In the genomic region with DNA sequence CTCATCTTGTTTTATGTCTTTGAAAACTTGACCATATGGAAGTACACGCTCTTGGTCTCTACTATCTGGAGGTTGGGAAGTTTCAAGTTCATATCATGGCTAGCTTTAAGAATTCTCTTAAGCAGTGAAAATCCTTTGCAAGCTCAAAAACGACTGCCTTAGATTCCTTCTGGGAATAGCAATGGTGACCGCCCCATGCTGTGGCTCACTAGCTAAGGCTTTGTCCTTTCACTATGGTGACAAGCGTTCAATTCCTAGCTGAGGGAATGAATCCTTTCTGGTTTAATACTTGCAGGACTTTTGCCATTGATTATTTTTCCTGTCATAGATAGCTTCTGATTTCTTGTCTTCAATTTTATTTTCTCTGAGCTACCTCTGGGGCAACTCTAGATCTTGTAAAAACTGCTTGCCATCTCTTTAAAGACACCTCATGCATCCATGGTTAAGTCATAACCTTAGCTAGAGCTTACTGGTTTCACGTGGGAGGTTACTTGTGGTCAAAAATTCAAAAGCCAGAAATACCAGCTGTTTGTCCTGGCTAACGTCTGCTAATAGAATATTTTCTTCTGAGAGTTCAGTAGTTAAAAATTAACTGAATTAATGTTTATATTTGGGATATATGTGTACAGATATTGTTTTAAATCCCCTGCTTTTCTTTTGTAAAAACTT, we compare ENCODE assay signal across 1 cellular context.
TF ChIP-seq lines count a peak whose summit lies in the region.

No MANE protein-coding gene starts in this region.

TF ChIP-seq in WTC11, 78 proteins besides CTCF, POLR2A, EP300 and RAD21 (continued from another document):
- TF ChIP-seq, protein P1, sequence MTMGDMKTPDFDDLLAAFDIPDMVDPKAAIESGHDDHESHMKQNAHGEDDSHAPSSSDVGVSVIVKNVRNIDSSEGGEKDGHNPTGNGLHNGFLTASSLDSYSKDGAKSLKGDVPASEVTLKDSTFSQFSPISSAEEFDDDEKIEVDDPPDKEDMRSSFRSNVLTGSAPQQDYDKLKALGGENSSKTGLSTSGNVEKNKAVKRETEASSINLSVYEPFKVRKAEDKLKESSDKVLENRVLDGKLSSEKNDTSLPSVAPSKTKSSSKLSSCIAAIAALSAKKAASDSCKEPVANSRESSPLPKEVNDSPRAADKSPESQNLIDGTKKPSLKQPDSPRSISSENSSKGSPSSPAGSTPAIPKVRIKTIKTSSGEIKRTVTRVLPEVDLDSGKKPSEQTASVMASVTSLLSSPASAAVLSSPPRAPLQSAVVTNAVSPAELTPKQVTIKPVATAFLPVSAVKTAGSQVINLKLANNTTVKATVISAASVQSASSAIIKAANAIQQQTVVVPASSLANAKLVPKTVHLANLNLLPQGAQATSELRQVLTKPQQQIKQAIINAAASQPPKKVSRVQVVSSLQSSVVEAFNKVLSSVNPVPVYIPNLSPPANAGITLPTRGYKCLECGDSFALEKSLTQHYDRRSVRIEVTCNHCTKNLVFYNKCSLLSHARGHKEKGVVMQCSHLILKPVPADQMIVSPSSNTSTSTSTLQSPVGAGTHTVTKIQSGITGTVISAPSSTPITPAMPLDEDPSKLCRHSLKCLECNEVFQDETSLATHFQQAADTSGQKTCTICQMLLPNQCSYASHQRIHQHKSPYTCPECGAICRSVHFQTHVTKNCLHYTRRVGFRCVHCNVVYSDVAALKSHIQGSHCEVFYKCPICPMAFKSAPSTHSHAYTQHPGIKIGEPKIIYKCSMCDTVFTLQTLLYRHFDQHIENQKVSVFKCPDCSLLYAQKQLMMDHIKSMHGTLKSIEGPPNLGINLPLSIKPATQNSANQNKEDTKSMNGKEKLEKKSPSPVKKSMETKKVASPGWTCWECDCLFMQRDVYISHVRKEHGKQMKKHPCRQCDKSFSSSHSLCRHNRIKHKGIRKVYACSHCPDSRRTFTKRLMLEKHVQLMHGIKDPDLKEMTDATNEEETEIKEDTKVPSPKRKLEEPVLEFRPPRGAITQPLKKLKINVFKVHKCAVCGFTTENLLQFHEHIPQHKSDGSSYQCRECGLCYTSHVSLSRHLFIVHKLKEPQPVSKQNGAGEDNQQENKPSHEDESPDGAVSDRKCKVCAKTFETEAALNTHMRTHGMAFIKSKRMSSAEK (CRISPR knock-in tag; IDR thresholded peaks at IDR 0.05; ENCODE audit: borderline replicate concordance), result no peak
- no peak for TF ChIP-seq KAT7 (CRISPR knock-in tag; IDR thresholded peaks at IDR 0.05; ENCODE audit: borderline replicate concordance)
- no peak for TF ChIP-seq OVOL2 (CRISPR knock-in tag; IDR thresholded peaks at IDR 0.05; ENCODE audit: borderline replicate concordance)
- no peak for TF ChIP-seq ELF4 (CRISPR knock-in tag; IDR thresholded peaks at IDR 0.05; ENCODE audit: low read depth)
